26 cellular contexts compared by ENCODE assay signal in genomic region chr22:34004058-34004457, GRCh38.
DNase-seq lines count a peak whose midpoint lies in the region; ATAC-seq, FAIRE-seq and TF ChIP-seq lines count a peak whose summit lies in the region.
"Had no signal": no experiment of that assay in that cellular context is flagged by ENCODE, and none has a peak within 500 bp of the region (broad histone marks: within the 10 kb centered on the region; RNA-seq: fewer than 3 reads in every experiment).

No MANE protein-coding gene starts in this region.

- H3K27me3 ChIP-seq in liver (ENCODE audit: control insufficient read depth in 4 of 4, insufficient read depth in 4 of 4, low read length in 3 of 4) (no peaks in the 10 kb centered on the region), HepG2 (ENCODE audit: control insufficient read depth in 1 of 2, insufficient read depth in 2 of 2, low read length in 2 of 2) (no peaks in the 10 kb centered on the region), vagina (no peaks in the 10 kb centered on the region)
- H3K27me3 ChIP-seq: BE2C; BLaER1 treated with 17β-estradiol and CSF1 and Interleukin-3, amounts not matched to agents 10 nM and 100 nM had no signal

- no peak overlapping the region for H3K27ac ChIP-seq in liver (ENCODE audit: low read depth in 1 of 2, low read length in 2 of 2)
- H3K27ac ChIP-seq in HepG2 (ENCODE audit: extremely low read length, insufficient read depth, low read length) = no peak overlapping the region
- no peak overlapping the region for H3K27ac ChIP-seq in vagina
- H3K27ac ChIP-seq: A549; BLaER1 treated with 17β-estradiol and CSF1 and Interleukin-3, amounts not matched to agents 10 nM and 100 nM; GM23248 had no signal

- H3K9me3 ChIP-seq in liver (ENCODE audit: control insufficient read depth in 4 of 4, low read length in 3 of 4) (no peaks in the 10 kb centered on the region), HepG2 (ENCODE audit: low read length) (no peaks in the 10 kb centered on the region; the same call in 1 of the 2 replicates), vagina (peaks cover 6% of the 10 kb centered on the region)
- H3K9me3 ChIP-seq: A549, BE2C had no signal

- no peak for FAIRE-seq in HepG2 (lab: Jason Lieb, UNC)
- FAIRE-seq: A549, D721Med, GM12878, GM19239 had no signal

- no peaks in the 10 kb centered on the region for H3K79me2 ChIP-seq in HepG2 (ENCODE audit: insufficient read depth, low read length)

- in situ Hi-C loops in HepG2 (cut with HindIII; ENCODE audit: extremely low pct_ligation_motif_present, low pct_unique_long_range_greater_than_20kb) = no loop called here
- in situ Hi-C loops in SK-MEL-5 (cut with HindIII; ENCODE audit: low pct_unique_long_range_greater_than_20kb, low sequenced_read_pairs) = no loop called here

- H3K4me1 ChIP-seq in liver (ENCODE audit: control insufficient read depth in 4 of 4, insufficient read depth in 4 of 4, low read length in 3 of 4) = peaks cover 5 to 36% (median 23%) of the 10 kb centered on the region in 4 donors
- H3K4me1 ChIP-seq in HepG2 (ENCODE audit: insufficient read depth, low read length) = peaks cover 16% of the 10 kb centered on the region
- no peaks in the 10 kb centered on the region for H3K4me1 ChIP-seq in vagina
- H3K4me1 ChIP-seq: A549; BE2C; BLaER1 treated with 17β-estradiol and CSF1 and Interleukin-3, amounts not matched to agents 10 nM and 100 nM had no signal

- intact Hi-C loops in HepG2 (cut with micrococcal nuclease; ENCODE audit: unreplicated experiment) = no loop called here
- intact Hi-C loops in vagina (cut with DNase I) = no loop called here
- intact Hi-C loops in posterior vena cava (cut with DNase I) = no loop called here
- intact Hi-C loops in Right ventricle myocardium inferior (cut with DNase I) = no loop called here

- H2AFZ ChIP-seq in HepG2 (ENCODE audit: low read length) = no peak overlapping the region
- H2AFZ ChIP-seq: GM23248 had no signal

- CTCF ChIA-PET in HepG2 (lab: Yijun Ruan, JAX; ENCODE audit: low intra/inter-chr PET ratio, low total read pairs) = no interaction called here

- POLR2A ChIA-PET in HepG2 (lab: Yijun Ruan, JAX) = no interaction called here

- H3K9ac ChIP-seq in liver (ENCODE audit: low read depth in 1 of 2, low read length in 2 of 2) (no peak overlapping the region), HepG2 (ENCODE audit: insufficient read depth, low read depth, low read length) (no peak overlapping the region)
- H3K9ac ChIP-seq: BLaER1 treated with 17β-estradiol and CSF1 and Interleukin-3, amounts not matched to agents 10 nM and 100 nM; GM23248 had no signal

- no peaks in the 10 kb centered on the region for H3K36me3 ChIP-seq in liver (ENCODE audit: control insufficient read depth in 4 of 4, insufficient read depth in 3 of 4, low read depth in 1 of 4, low read length in 3 of 4)
- no peaks in the 10 kb centered on the region for H3K36me3 ChIP-seq in HepG2 (replicated peaks in 1 of 2; ENCODE audit: control insufficient read depth in 1 of 2, insufficient read depth in 2 of 2, low read length in 2 of 2)
- H3K36me3 ChIP-seq in vagina = no peaks in the 10 kb centered on the region
- H3K36me3 ChIP-seq: BE2C; BLaER1 treated with 17β-estradiol and CSF1 and Interleukin-3, amounts not matched to agents 10 nM and 100 nM had no signal

- H4K20me1 ChIP-seq in HepG2 (ENCODE audit: insufficient read depth, low read length) = no peaks in the 10 kb centered on the region
- H4K20me1 ChIP-seq: BLaER1 treated with 17β-estradiol and CSF1 and Interleukin-3, amounts not matched to agents 10 nM and 100 nM had no signal

- 43% methylated on average over 5 of the region's 5 CpGs for WGBS in liver
- 0% methylated on average over 2 of the region's 5 CpGs for WGBS in HepG2 (ENCODE audit: low lambda C conversion rate)

- DNase-seq in HepG2 (ENCODE audit: low spot score) (no peak), SK-MEL-5 (ENCODE audit: low read depth, low spot score) (peak; percentile 58), left lobe of liver (ENCODE audit: low spot score) (peak; percentile 49), vagina (ENCODE audit: extremely low spot score in 2 of 2) (peak; percentile 31 to 40), posterior vena cava (ENCODE audit: low spot score) (no peak), Right ventricle myocardium inferior (ENCODE audit: missing footprints) (no peak)
- DNase-seq: 8988T; ACHN; AML-193; BE2C; CD4-positive, alpha-beta T cell; CD8-positive, alpha-beta memory T cell; DMS 273 treated with DMSO at 0.1 percent for 48 hours; DMS79; EL; GDM1; GM23248; H9 had no signal

- no peak for TF ChIP-seq CTCF in liver (IDR thresholded peaks at IDR 0.05; ENCODE audit: low read depth, low read length, missing input control)
- TF ChIP-seq CTCF in HepG2 (CRISPR knock-in tag; IDR thresholded peaks at IDR 0.05) = no peak
- no peak for TF ChIP-seq CTCF in vagina (IDR thresholded peaks at IDR 0.05)

- TF ChIP-seq RAD21 in liver (IDR thresholded peaks at IDR 0.05) (no peak), HepG2 (CRISPR knock-in tag; IDR thresholded peaks at IDR 0.05) (no peak)

- TF ChIP-seq POLR2A in HepG2 (IDR thresholded peaks at IDR 0.05; ENCODE audit: insufficient read depth in 1 of 2, low read depth in 2 of 2, low read length in 2 of 2) = no peak
- no peak for TF ChIP-seq POLR2A in vagina (IDR thresholded peaks at IDR 0.05)

- H3K4me3 ChIP-seq in liver (ENCODE audit: low read depth in 1 of 3, low read length in 3 of 3) = no peak overlapping the region
- no peak overlapping the region for H3K4me3 ChIP-seq in HepG2 (replicated peaks in 1 of 3; ENCODE audit: insufficient read depth in 1 of 3, low read depth in 2 of 3, low read length in 3 of 3)
- H3K4me3 ChIP-seq in vagina = no peak overlapping the region
- H3K4me3 ChIP-seq: A549; BLaER1 treated with 17β-estradiol and CSF1 and Interleukin-3, amounts not matched to agents 10 nM and 100 nM; GM12878; GM23248 had no signal

- no peak overlapping the region for H3K4me2 ChIP-seq in HepG2 (ENCODE audit: low read depth, low read length)
- H3K4me2 ChIP-seq: A549; BLaER1 treated with 17β-estradiol and CSF1 and Interleukin-3, amounts not matched to agents 10 nM and 100 nM had no signal

- no TSS peak for BruUV-seq in HepG2 (replicated peaks; lab: Mats Ljungman, UMichigan)

- no peak for TF ChIP-seq EP300 in HepG2 (IDR thresholded peaks at IDR 0.05; ENCODE audit: low read depth in 2 of 2, low read length in 2 of 2)
- no peak for TF ChIP-seq EP300 in HepG2 (CRISPR knock-in tag; IDR thresholded peaks at IDR 0.05; ENCODE audit: borderline replicate concordance)

- ATAC-seq in HepG2 (no peak), left lobe of liver (peak; percentile 50), HG03442 (IDR thresholded peaks at IDR 0.05; ENCODE audit: unreplicated experiment) (no peak), Right ventricle myocardium inferior (no peak)
- ATAC-seq: A549, GM12878, HCT116 had no signal

TF ChIP-seq in liver, 16 proteins besides CTCF, POLR2A, EP300 and RAD21 (continues in another document):
- TF ChIP-seq RXRA (IDR thresholded peaks at IDR 0.05) (no peak), EGR1 (IDR thresholded peaks at IDR 0.05; ENCODE audit: low read depth in 2 of 2) (no peak), TAF1 (conservative IDR thresholded peaks at IDR 0.05) (no peak), YY1 (IDR thresholded peaks at IDR 0.05) (no peak), FOXA2 (IDR thresholded peaks at IDR 0.05) (peak; percentile 17), ZBTB33 (IDR thresholded peaks at IDR 0.05) (no peak), HNF4G (IDR thresholded peaks at IDR 0.05) (no peak), SP1 (IDR thresholded peaks at IDR 0.05) (no peak), HNF4A (conservative IDR thresholded peaks at IDR 0.05) (peak in 1 of 2 donors; percentile 18), FOXA1 (IDR thresholded peaks at IDR 0.05) (peak; percentile 28), NR2F2 (IDR thresholded peaks at IDR 0.05) (no peak)

TF ChIP-seq in HepG2, 621 proteins besides CTCF, POLR2A, EP300 and RAD21:
- TF ChIP-seq GABPA (IDR thresholded peaks at IDR 0.05; ENCODE audit: low read depth, low read length) (no peak), GABPA (CRISPR knock-in tag; IDR thresholded peaks at IDR 0.05; ENCODE audit: low read depth) (no peak), MEF2D (CRISPR knock-in tag; IDR thresholded peaks at IDR 0.05) (no peak)

Comparison
In these comparisons a context has a peak if more than half of its experiments do, and no peak if none do; other contexts are left out.
1. DNase-seq: peak in SK-MEL-5 (single experiment), left lobe of liver (single experiment) and vagina (2 of 2); none in HepG2 (single experiment), posterior vena cava (single experiment) and Right ventricle myocardium inferior (single experiment).